21 cellular contexts compared by ENCODE assay signal in the genomic region with DNA sequence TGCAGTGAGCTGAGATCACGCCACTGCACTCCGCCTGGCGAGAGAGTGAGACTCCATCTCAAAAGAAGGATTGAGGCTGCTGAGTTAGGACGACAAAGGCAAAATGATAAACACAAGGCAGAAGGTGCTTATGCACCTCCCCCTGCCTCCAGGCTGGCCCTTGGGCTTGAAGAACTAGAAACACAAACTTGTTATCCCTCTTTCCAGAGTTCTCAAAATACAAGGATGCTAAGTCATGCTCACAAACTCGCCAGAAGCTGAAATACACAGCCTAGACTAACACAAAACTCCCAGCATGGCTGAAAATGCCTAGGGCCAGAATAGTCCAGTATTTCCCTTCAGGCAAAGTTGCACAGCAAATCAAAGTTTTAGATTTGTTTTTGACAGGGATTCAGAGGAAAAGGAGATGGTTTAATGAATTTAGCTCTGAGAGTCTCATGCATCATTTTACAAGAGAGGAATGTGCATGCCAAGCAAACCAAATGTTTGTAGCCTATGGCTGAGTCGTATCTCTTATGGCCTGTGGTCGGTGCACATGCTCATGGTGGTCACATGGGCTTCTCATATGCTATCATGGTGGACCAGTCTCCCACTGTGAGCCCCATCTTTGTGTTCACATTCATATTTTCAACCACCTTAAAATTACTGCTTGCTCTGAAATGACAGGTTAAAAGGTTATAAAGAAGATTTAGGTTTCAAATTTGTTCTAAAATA. TPM values are rescaled to one million over a fixed set of nuclear protein-coding genes. Genes with fewer than 3 reads are reported as not detected.
A peak's percentile ranks its signal among the peaks of the same experiment; 100 is the strongest.
DNase-seq lines count a peak whose midpoint lies in the region; FAIRE-seq and TF ChIP-seq lines count a peak whose summit lies in the region.
"Had no signal": no experiment of that assay in that cellular context is flagged by ENCODE, and none has a peak within 500 bp of the region (broad histone marks: within the 10 kb centered on the region; RNA-seq: fewer than 3 reads in every experiment).

No MANE protein-coding gene starts in this region.

- H3K79me2 ChIP-seq in fibroblast of lung (ENCODE audit: control insufficient read depth, insufficient read depth, low read length) = no peaks in the 10 kb centered on the region

- H3K4me3 ChIP-seq in AG10803 (ENCODE audit: low read length) (no peak overlapping the region), fibroblast of lung (replicated peaks in 1 of 4; ENCODE audit: control extremely low read depth in 1 of 4, insufficient read depth in 1 of 4, low read depth in 3 of 4, low read length in 4 of 4) (no peak overlapping the region)
- H3K4me3 ChIP-seq: BLaER1, dorsolateral prefrontal cortex, transverse colon had no signal

- in situ Hi-C loops in SK-MEL-5 (cut with HindIII; ENCODE audit: low pct_unique_long_range_greater_than_20kb, low sequenced_read_pairs) = no loop called here

- no peak for TF ChIP-seq CTCF in AG10803 (conservative IDR thresholded peaks at IDR 0.05; ENCODE audit: low read length)
- TF ChIP-seq CTCF in fibroblast of lung (conservative IDR thresholded peaks at IDR 0.05 in 1 of 2, IDR thresholded peaks at IDR 0.05 in 1 of 2; ENCODE audit: low read depth in 1 of 2, low read length in 2 of 2) = no peak

- no peak overlapping the region for H3K4me2 ChIP-seq in fibroblast of lung (ENCODE audit: extremely low read depth, insufficient read depth, low read length)
- H3K4me2 ChIP-seq: BLaER1 had no signal

- no peaks in the 10 kb centered on the region for H3K9me3 ChIP-seq in fibroblast of lung (ENCODE audit: control insufficient read depth, insufficient read depth, low read depth, low read length)
- H3K9me3 ChIP-seq: BLaER1, transverse colon had no signal

- H4K20me1 ChIP-seq in fibroblast of lung (ENCODE audit: control insufficient read depth, extremely low read depth, insufficient read depth, low read length) = no peaks in the 10 kb centered on the region
- H4K20me1 ChIP-seq: BLaER1 had no signal

- H3K9ac ChIP-seq in fibroblast of lung (ENCODE audit: insufficient read depth, low read length) = no peak overlapping the region
- H3K9ac ChIP-seq: BLaER1 had no signal

- H3K36me3 ChIP-seq in fibroblast of lung (ENCODE audit: control insufficient read depth, insufficient read depth, low read length) = no peaks in the 10 kb centered on the region
- H3K36me3 ChIP-seq: BLaER1 had no signal

- DNase-seq in AG10803 (ENCODE audit: low read depth) (peak; percentile 52), ELR (ENCODE audit: low read depth) (peak; percentile 70), SK-MEL-5 (ENCODE audit: low read depth, low spot score) (peak; percentile 36), fibroblast of lung (ENCODE audit: low read depth in 2 of 2) (peak in 1 of 2 donors; percentile 36), frontal cortex (ENCODE audit: low spot score in 2 of 2) (no peak), GM03348 (ENCODE audit: low spot score) (no peak), GM19238 (ENCODE audit: insufficient read length, low spot score) (no peak)
- DNase-seq: activated naive CD4-positive, alpha-beta T cell treated with anti-CD3 and anti-CD28 coated beads, Interleukin-2, amount 10 ng/mL, durations not matched to agents 7 days and 5 days; dorsolateral prefrontal cortex; erythroblast; head of caudate nucleus; immature natural killer cell; KG1; naive B cell; NCI-H2171; NCI-H748 treated with DMSO at 0.1 percent for 48 hours; stimulated activated naive B cell treated with anti-CD40 and anti-IgM and Interleukin-4, amounts not matched to agents 10 μg/mL and 1 μg/mL and 100 μg/mL, for 72 hours; transverse colon had no signal

- H3K27me3 ChIP-seq in fibroblast of lung (ENCODE audit: control insufficient read depth, insufficient read depth, low read length) = no peaks in the 10 kb centered on the region
- H3K27me3 ChIP-seq: BLaER1, dorsolateral prefrontal cortex, transverse colon had no signal

- peaks cover 9% of the 10 kb centered on the region for H3K4me1 ChIP-seq in fibroblast of lung (ENCODE audit: control insufficient read depth, extremely low read depth, insufficient read depth, low read length)
- H3K4me1 ChIP-seq: BLaER1, transverse colon had no signal

- H2AFZ ChIP-seq in fibroblast of lung (ENCODE audit: low read length) = no peak overlapping the region

- no peak for FAIRE-seq in frontal cortex (lab: Jason Lieb, UNC)
- FAIRE-seq: bronchial epithelial cell had no signal

- H3K27ac ChIP-seq in fibroblast of lung (ENCODE audit: insufficient read depth, low read length) = peak overlapping the region; percentile 7
- H3K27ac ChIP-seq: BLaER1, dorsolateral prefrontal cortex, HL-60, transverse colon had no signal

RNA-seq across cellular contexts. Expression of gene MREG, which starts 16.2 kb away (rescaled TPM):
- total RNA-seq in SK-MEL-5 (2014; rRNA removed; shearing (Covaris generic)) = 128 and 133 TPM in 2 replicates
- 72.0 and 90.4 TPM in 2 replicates for polyA plus RNA-seq in SK-MEL-5 (2015; cell fraction: cytosol; rRNA removed)
- polyA plus RNA-seq in SK-MEL-5 (2015; cell fraction: nucleus; rRNA removed) = 63.1 and 67.1 TPM in 2 replicates
- total RNA-seq in fibroblast of lung = 1.8 and 3.5 TPM in 2 replicates
- 2.4 and 3.4 TPM in 2 replicates for polyA plus RNA-seq in fibroblast of lung
- 1.8 and 2.5 TPM in 2 replicates for polyA plus RNA-seq in fibroblast of lung (2012)
- 1.8 TPM in 1 of 2 replicates, not detected in the other for polyA minus RNA-seq in fibroblast of lung (ENCODE audit: low replicate concordance)
- 2.4 TPM for total RNA-seq in frontal cortex

RNA-seq across cellular contexts. Expression of gene PECR, which starts 52.0 kb away (rescaled TPM):
- total RNA-seq in SK-MEL-5 (2014; rRNA removed; shearing (Covaris generic)) = 28.5 and 33.1 TPM in 2 replicates
- polyA plus RNA-seq in SK-MEL-5 (2015; cell fraction: cytosol; rRNA removed) = 26.0 and 29.3 TPM in 2 replicates
- 7.8 and 14.6 TPM in 2 replicates for polyA plus RNA-seq in SK-MEL-5 (2015; cell fraction: nucleus; rRNA removed)
- 19.3 and 22.6 TPM in 2 replicates for total RNA-seq in fibroblast of lung
- 11.7 and 15.4 TPM in 2 replicates for polyA plus RNA-seq in fibroblast of lung
- polyA plus RNA-seq in fibroblast of lung (2012) = 7.1 and 10.2 TPM in 2 replicates
- 2.6 and 6.8 TPM in 2 replicates for polyA minus RNA-seq in fibroblast of lung (ENCODE audit: low replicate concordance)
- 27.3 TPM for total RNA-seq in frontal cortex

RNA-seq across cellular contexts. Expression of gene TMEM169, which starts 52.1 kb away (rescaled TPM):
- 0.16 and 0.67 TPM in 2 replicates for total RNA-seq in SK-MEL-5 (2014; rRNA removed; shearing (Covaris generic))
- polyA plus RNA-seq in SK-MEL-5 (2015; cell fraction: cytosol; rRNA removed) = 0.39 and 0.74 TPM in 2 replicates
- polyA plus RNA-seq in SK-MEL-5 (2015; cell fraction: nucleus; rRNA removed) = 0.19 and 1.8 TPM in 2 replicates
- total RNA-seq in fibroblast of lung (0.26 and 0.50 TPM in 2 replicates), frontal cortex (23.2 TPM)
- 0.10 TPM in 2 replicates for polyA plus RNA-seq in fibroblast of lung
- 0.06 and 0.36 TPM in 2 replicates for polyA plus RNA-seq in fibroblast of lung (2012)
- 0.55 TPM in 1 of 2 replicates, not detected in the other for polyA minus RNA-seq in fibroblast of lung (ENCODE audit: low replicate concordance)

Comparison
In these comparisons a context has a peak if more than half of its experiments do, and no peak if none do; other contexts are left out.
1. DNase-seq: peak in AG10803 (single experiment), ELR (single experiment) and SK-MEL-5 (single experiment); none in frontal cortex (0 of 2), GM03348 (single experiment) and GM19238 (single experiment).
2. RNA of gene MREG, which starts 16.2 kb away (total RNA-seq): 128 to 133 TPM in SK-MEL-5; 1.8 to 3.5 TPM in fibroblast of lung and 2.4 TPM in frontal cortex (single experiment); every median in the first group is over 10 times any median in the second.
3. RNA of gene TMEM169, which starts 52.1 kb away (total RNA-seq): 23.2 TPM in frontal cortex (single experiment); 0.26 to 0.50 TPM in fibroblast of lung and 0.16 to 0.67 TPM in SK-MEL-5; every median in the first group is over 10 times any median in the second.